In the genomic region with DNA sequence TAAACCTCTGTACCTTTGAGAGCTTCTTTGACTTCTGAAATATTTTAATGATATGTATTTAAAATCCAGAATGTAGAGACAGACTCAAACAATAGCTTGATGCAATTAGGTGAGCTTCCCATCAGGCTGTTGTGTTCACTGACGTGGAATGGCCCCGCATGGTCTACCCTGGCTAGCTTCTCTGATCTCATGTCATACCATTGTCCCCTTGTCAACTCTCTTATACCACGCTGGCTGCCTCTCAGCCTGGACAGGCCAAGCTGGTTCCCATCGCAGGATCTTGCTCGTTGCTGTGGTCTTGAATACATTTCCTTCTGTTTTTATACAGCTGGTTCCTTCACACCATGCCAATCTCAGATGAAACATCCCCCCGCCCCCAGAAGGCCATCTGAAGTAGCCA, we compare ENCODE assay signal across 18 cellular contexts.
"Had no signal": no experiment of that assay in that cellular context is flagged by ENCODE, and none has a peak within 500 bp of the region (broad histone marks: within the 10 kb centered on the region; RNA-seq: fewer than 3 reads in every experiment).

No MANE protein-coding gene starts in this region.

- H3K9ac ChIP-seq: parathyroid adenoma had no signal

- H3K36me3 ChIP-seq: esophagus squamous epithelium, gastroesophageal sphincter, sigmoid colon, tibial artery, upper lobe of left lung, vagina had no signal

- ATAC-seq: gastroesophageal sphincter; left colon; left ventricle myocardium superior; natural killer cell; stimulated activated naive CD8-positive, alpha-beta T cell treated with anti-CD3 and anti-CD28 coated beads, Interleukin-15, Interleukin-2, amounts not matched to agents 100 U/mL and 50 U/mL, for 24 hours had no signal

- H3K4me3 ChIP-seq: esophagus squamous epithelium, gastroesophageal sphincter, lung, psoas muscle, sigmoid colon, smooth muscle cell, tibial artery, upper lobe of left lung, vagina had no signal

- H3K27me3 ChIP-seq: esophagus squamous epithelium, sigmoid colon, upper lobe of left lung, vagina had no signal

- H3K27ac ChIP-seq: esophagus squamous epithelium, gastroesophageal sphincter, parathyroid adenoma, psoas muscle, sigmoid colon, tibial artery, upper lobe of left lung, vagina had no signal

- H3K4me2 ChIP-seq: smooth muscle cell had no signal

- H3K9me3 ChIP-seq: esophagus squamous epithelium, gastroesophageal sphincter, psoas muscle, sigmoid colon, tibial artery, upper lobe of left lung, vagina had no signal

- H2AFZ ChIP-seq: parathyroid adenoma had no signal

- H3K4me1 ChIP-seq: esophagus squamous epithelium, gastroesophageal sphincter, parathyroid adenoma, psoas muscle, sigmoid colon, tibial artery, upper lobe of left lung, vagina had no signal

- DNase-seq: central memory CD4-positive, alpha-beta T cell; esophagus squamous epithelium; foreskin fibroblast; kidney; left colon; left ventricle myocardium superior; natural killer cell; psoas muscle; sigmoid colon; stimulated activated CD4-positive, alpha-beta T cell treated with anti-CD3 and anti-CD28 coated beads, Interleukin-2, amount 100 ng/mL, for 48 hours; stimulated activated naive CD8-positive, alpha-beta T cell treated with anti-CD3 and anti-CD28 coated beads, Interleukin-15, Interleukin-2, amounts not matched to agents 100 U/mL and 50 U/mL, for 24 hours; tibial artery; upper lobe of left lung had no signal
